8 cellular contexts compared by ENCODE assay signal in the genomic region with DNA sequence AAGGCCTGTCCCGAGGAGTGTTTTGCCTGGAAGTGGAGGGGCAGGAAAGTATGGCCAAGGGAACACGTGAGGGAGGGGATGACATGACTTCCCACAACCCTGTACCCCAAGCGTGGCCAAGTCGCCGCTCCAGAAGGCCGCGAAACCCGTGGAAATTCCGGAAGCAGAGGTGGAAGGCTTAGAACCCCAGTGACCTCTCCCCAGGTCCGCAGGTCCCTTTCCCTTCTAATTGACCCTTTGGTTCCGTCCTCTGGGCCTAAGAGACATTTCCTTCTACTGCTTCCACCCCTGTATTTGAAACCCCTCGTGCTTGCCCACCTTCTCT. TPM values are rescaled to one million over a fixed set of nuclear protein-coding genes. Genes with fewer than 3 reads are reported as not detected.
A peak's percentile ranks its signal among the peaks of the same experiment; 100 is the strongest.
DNase-seq lines count a peak whose midpoint lies in the region; TF ChIP-seq lines count a peak whose summit lies in the region.

No MANE protein-coding gene starts in this region.

- 81% methylated on average over 11 of the region's 12 CpGs for WGBS in mesenchymal stem cell
- WGBS in transverse colon (ENCODE audit: low coverage in 1 of 2), 2 donors: 72 to 78% methylated on average over 2 to 12 of the region's 12 CpGs

- H3K9me3 ChIP-seq in mesenchymal stem cell (ENCODE audit: control insufficient read depth, low read length): no peaks in the 10 kb centered on the region
- no peaks in the 10 kb centered on the region for H3K9me3 ChIP-seq in transverse colon

- H3K27ac ChIP-seq in mesenchymal stem cell (ENCODE audit: low read length, poor library complexity, severe bottlenecking): peak overlapping the region; percentile 72
- H3K27ac ChIP-seq in transverse colon: peak overlapping the region; percentile 97 to 99 (median 98)

- no peak overlapping the region for H2BK5ac ChIP-seq in mesenchymal stem cell (ENCODE audit: low read depth, low read length, poor library complexity, severe bottlenecking)

- no peak for TF ChIP-seq POLR2A in transverse colon (IDR thresholded peaks at IDR 0.05)

- no peaks in the 10 kb centered on the region for H3K27me3 Mint-ChIP-seq in activated naive CD4-positive, alpha-beta T cell treated with anti-CD3 and anti-CD28 coated beads, Interleukin-2, amount 10 ng/mL, durations not matched to agents 7 days and 5 days
- peaks cover 4% of the 10 kb centered on the region for H3K27me3 Mint-ChIP-seq in brain

- H3K4ac ChIP-seq in mesenchymal stem cell (ENCODE audit: low read depth in 1 of 2, low read length in 2 of 2): peak overlapping the region; percentile 63 to 88

- peaks cover 1% of the 10 kb centered on the region for H3K79me1 ChIP-seq in mesenchymal stem cell (replicated peaks; ENCODE audit: low read length, poor library complexity, severe bottlenecking)

- H3K4me3 ChIP-seq in mesenchymal stem cell (ENCODE audit: insufficient read depth in 1 of 2, low read depth in 1 of 2, low read length in 2 of 2): peak overlapping the region; percentile 95 to 96
- peak overlapping the region in 3 of 4 donors; percentile 77 to 95 (median 83) for H3K4me3 ChIP-seq in transverse colon

- peak overlapping the region in 1 of 2 experiments; percentile 67 for H2BK12ac ChIP-seq in mesenchymal stem cell (ENCODE audit: low read length in 2 of 2)

- peaks cover 3% of the 10 kb centered on the region for H3K4me1 ChIP-seq in mesenchymal stem cell (ENCODE audit: control insufficient read depth, insufficient read depth, low read depth, low read length)
- H3K4me1 ChIP-seq in transverse colon: peaks cover 19 to 38% (median 34%) of the 10 kb centered on the region in 4 donors

- peak overlapping the region; percentile 23 for H4K91ac ChIP-seq in mesenchymal stem cell (ENCODE audit: low read length)

- TF ChIP-seq EP300 in transverse colon (IDR thresholded peaks at IDR 0.05; ENCODE audit: low read depth): no peak

- H3K36me3 ChIP-seq in mesenchymal stem cell (ENCODE audit: control insufficient read depth in 1 of 2, insufficient read depth in 2 of 2, low read depth in 1 of 2, low read length in 2 of 2) (no peaks in the 10 kb centered on the region), transverse colon (no peaks in the 10 kb centered on the region)

- H3K4me3 Mint-ChIP-seq in activated naive CD4-positive, alpha-beta T cell treated with anti-CD3 and anti-CD28 coated beads, Interleukin-2, amount 10 ng/mL, durations not matched to agents 7 days and 5 days: peak overlapping the region; percentile 75
- H3K4me3 Mint-ChIP-seq in brain: peak overlapping the region in 4 of 5 experiments; percentile 73 to 88 (median 75)

- no peak for DNase-seq in activated naive CD4-positive, alpha-beta T cell treated with anti-CD3 and anti-CD28 coated beads, Interleukin-2, amount 10 ng/mL, durations not matched to agents 7 days and 5 days
- no peak for DNase-seq in activated naive CD4-positive, alpha-beta T cell (lab: John Stamatoyannopoulos, UW)
- DNase-seq in mesenchymal stem cell (no peak), transverse colon (no peak), midbrain (lab: John Stamatoyannopoulos, UW) (no peak), NOMO-1 treated with DMSO at 0.1 percent for 48 hours (lab: John Stamatoyannopoulos, UW; ENCODE audit: unreplicated experiment) (no peak)
- DNase-seq in stimulated activated CD8-positive, alpha-beta memory T cell treated with anti-CD3 and anti-CD28 coated beads, Interleukin-4, amount 100 ng/mL, for 48 hours: no peak

- H3K27me3 ChIP-seq in mesenchymal stem cell (ENCODE audit: control insufficient read depth in 1 of 2, insufficient read depth in 1 of 2, low read length in 2 of 2): no peaks in the 10 kb centered on the region
- no peaks in the 10 kb centered on the region for H3K27me3 ChIP-seq in transverse colon

- peaks cover 13% of the 10 kb centered on the region for H3K36me3 Mint-ChIP-seq in activated naive CD4-positive, alpha-beta T cell treated with anti-CD3 and anti-CD28 coated beads, Interleukin-2, amount 10 ng/mL, durations not matched to agents 7 days and 5 days
- peaks cover 10% of the 10 kb centered on the region for H3K36me3 Mint-ChIP-seq in brain

- no peak overlapping the region for H2BK15ac ChIP-seq in mesenchymal stem cell (ENCODE audit: low read depth, poor library complexity, severe bottlenecking)

- peak overlapping the region; percentile 99 for H4K8ac ChIP-seq in mesenchymal stem cell (ENCODE audit: low read length)

- intact Hi-C loops in transverse colon (cut with DNase I; ENCODE audit: low total_unique reads): no loop called here

- peak overlapping the region in 1 of 2 experiments; percentile 64 for H3K14ac ChIP-seq in mesenchymal stem cell (ENCODE audit: low read length in 2 of 2)

- H3K23ac ChIP-seq in mesenchymal stem cell (ENCODE audit: low read length in 2 of 2): no peak overlapping the region

- H3K4me1 Mint-ChIP-seq in activated naive CD4-positive, alpha-beta T cell treated with anti-CD3 and anti-CD28 coated beads, Interleukin-2, amount 10 ng/mL, durations not matched to agents 7 days and 5 days: peaks cover 19% of the 10 kb centered on the region
- H3K4me1 Mint-ChIP-seq in brain: peaks cover 9% of the 10 kb centered on the region

- peak overlapping the region; percentile 91 for H3K4me2 ChIP-seq in mesenchymal stem cell (ENCODE audit: low read length, poor library complexity, severe bottlenecking)

- peak overlapping the region; percentile 56 to 91 for H3K18ac ChIP-seq in mesenchymal stem cell (ENCODE audit: low read depth in 1 of 2, low read length in 2 of 2)

- H3K27ac Mint-ChIP-seq in activated naive CD4-positive, alpha-beta T cell treated with anti-CD3 and anti-CD28 coated beads, Interleukin-2, amount 10 ng/mL, durations not matched to agents 7 days and 5 days: peak overlapping the region; percentile 74
- H3K27ac Mint-ChIP-seq in brain: peak overlapping the region; percentile 80 to 96 (median 88)

- peak overlapping the region; percentile 96 for H3K9ac ChIP-seq in mesenchymal stem cell (ENCODE audit: low read length)

- H3K9me3 Mint-ChIP-seq in activated naive CD4-positive, alpha-beta T cell treated with anti-CD3 and anti-CD28 coated beads, Interleukin-2, amount 10 ng/mL, durations not matched to agents 7 days and 5 days: peaks cover 5% of the 10 kb centered on the region
- H3K9me3 Mint-ChIP-seq in brain: peaks cover 5 to 15% (median 7%) of the 10 kb centered on the region in 5 experiments

- peak overlapping the region; percentile 35 for H2AK5ac ChIP-seq in mesenchymal stem cell (ENCODE audit: low read length, severe bottlenecking)

- peak overlapping the region; percentile 29 for H2BK120ac ChIP-seq in mesenchymal stem cell (ENCODE audit: low read depth, low read length)

- H2AFZ ChIP-seq in mesenchymal stem cell (ENCODE audit: low read depth, low read length): peak overlapping the region; percentile 79

- CTCF ChIA-PET in activated naive CD4-positive, alpha-beta T cell treated with anti-CD3 and anti-CD28 coated beads, Interleukin-2, amount 10 ng/mL, durations not matched to agents 7 days and 5 days (lab: Charles Lee): no interaction called here

- in situ Hi-C loops in transverse colon (cut with MboI; ENCODE audit: low pct_ligation_motif_present in 1 of 4, low pct_unique_long_range_greater_than_20kb in 1 of 4, low sequenced_read_pairs in 3 of 4): no loop called here

- no peak for TF ChIP-seq CTCF in brain (conservative IDR thresholded peaks at IDR 0.05)
- no peak for TF ChIP-seq CTCF in transverse colon (IDR thresholded peaks at IDR 0.05)

RNA-seq across cellular contexts. Expression of a gene that starts 0.5 kb away (rescaled TPM):
- 29.5 TPM for polyA plus RNA-seq in brain (ENCODE audit: insufficient read depth, low read depth, low replicate concordance)
- polyA plus RNA-seq in mesenchymal stem cell (2013, experiment 1 of 2): 51.9 TPM
- 54.3 TPM for polyA plus RNA-seq in mesenchymal stem cell (2013, experiment 2 of 2)
- total RNA-seq in transverse colon: 10 to 100 TPM; 65.7 to 96.1 (median 74.1) TPM

RNA-seq across cellular contexts. Expression of a gene that starts 39.8 kb away (rescaled TPM):
- polyA plus RNA-seq in brain (ENCODE audit: insufficient read depth, low read depth, low replicate concordance): 2.7 TPM
- 5.1 TPM for polyA plus RNA-seq in mesenchymal stem cell (2013, experiment 1 of 2)
- 5.1 TPM for polyA plus RNA-seq in mesenchymal stem cell (2013, experiment 2 of 2)
- 1 to 10 TPM in 1 of 4 donors, under 1 TPM in 1, not detected in 2; 0.96 to 1.7 TPM for total RNA-seq in transverse colon

RNA-seq across cellular contexts. Expression of a gene that starts 56.2 kb away (rescaled TPM):
- 18.9 TPM for polyA plus RNA-seq in brain (ENCODE audit: insufficient read depth, low read depth, low replicate concordance)
- polyA plus RNA-seq in mesenchymal stem cell (2013, experiment 1 of 2): 15.4 TPM
- 13.8 TPM for polyA plus RNA-seq in mesenchymal stem cell (2013, experiment 2 of 2)
- 10 to 100 TPM; 10.6 to 42.8 (median 18.9) TPM for total RNA-seq in transverse colon
